Comparison of ENCODE assay signal across 9 cellular contexts in the genomic region with DNA sequence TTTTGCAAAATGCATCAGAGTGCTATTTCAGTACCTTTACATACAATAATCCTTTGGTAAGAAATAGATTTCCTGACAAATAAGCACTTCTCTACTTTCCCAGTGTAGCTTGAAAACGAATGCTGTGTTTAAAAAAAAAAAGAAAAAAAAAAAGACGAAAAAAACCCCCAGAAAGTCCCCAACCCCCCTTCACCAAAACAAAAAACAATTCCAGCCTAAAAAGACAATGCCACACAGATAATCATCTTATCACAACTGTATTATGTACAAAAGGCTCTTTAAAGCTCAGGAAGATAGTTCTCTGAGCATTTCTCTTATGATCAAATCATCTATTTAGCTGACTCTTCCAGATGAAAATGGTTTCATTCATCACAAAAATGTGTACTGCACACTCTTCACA. TPM values are rescaled to one million over a fixed set of nuclear protein-coding genes. Genes with fewer than 3 reads are reported as not detected.
DNase-seq lines count a peak whose midpoint lies in the region; ATAC-seq, FAIRE-seq and TF ChIP-seq lines count a peak whose summit lies in the region.
"Had no signal": no experiment of that assay in that cellular context is flagged by ENCODE, and none has a peak within 500 bp of the region (broad histone marks: within the 10 kb centered on the region; RNA-seq: fewer than 3 reads in every experiment).

No MANE protein-coding gene starts in this region.

- H3K79me1 ChIP-seq in mesendoderm (ENCODE audit: low read length), result no peaks in the 10 kb centered on the region

- TF ChIP-seq CTCF in bronchial epithelial cell (IDR thresholded peaks at IDR 0.05; ENCODE audit: insufficient read depth, low read length, severe bottlenecking) (no peak), type B pancreatic cell (conservative IDR thresholded peaks at IDR 0.05) (no peak), MM.1S (IDR thresholded peaks at IDR 0.05; ENCODE audit: low read length) (no peak)

- no peak for ATAC-seq in activated naive CD4-positive, alpha-beta T cell treated with anti-CD3 and anti-CD28 coated beads, Interleukin-2, amount 50 U/mL, for 72 hours
- ATAC-seq in GM19023 (IDR thresholded peaks at IDR 0.05; ENCODE audit: unreplicated experiment), result no peak

- H3K36me3 ChIP-seq in bronchial epithelial cell (ENCODE audit: control insufficient read depth, insufficient read depth, low read length) (peaks cover 1% of the 10 kb centered on the region), mesendoderm (ENCODE audit: control insufficient read depth, insufficient read depth, low read length) (no peaks in the 10 kb centered on the region), MM.1S (replicated peaks; ENCODE audit: insufficient read depth, low read length) (no peaks in the 10 kb centered on the region)

- FAIRE-seq in bronchial epithelial cell (lab: Jason Lieb, UNC), result no peak

- no peak overlapping the region for H4K8ac ChIP-seq in mesendoderm (ENCODE audit: low read depth, low read length)

- peak overlapping the region; percentile 87 for H3K9ac ChIP-seq in mesendoderm (ENCODE audit: low read length)
- H3K9ac ChIP-seq in MM.1S (ENCODE audit: low read length), result no peak overlapping the region

- H3F3A ChIP-seq in MM.1S (ENCODE audit: insufficient read depth, low read length), result no peaks in the 10 kb centered on the region

- no peak overlapping the region for H2AFZ ChIP-seq in MM.1S (ENCODE audit: low read length)

- peak overlapping the region; percentile 51 for H3K18ac ChIP-seq in mesendoderm (ENCODE audit: low read length)

- no peak overlapping the region for H2BK5ac ChIP-seq in mesendoderm (ENCODE audit: low read length)

- DNase-seq in activated naive CD4-positive, alpha-beta T cell treated with anti-CD3 and anti-CD28 coated beads, Interleukin-2, amount 50 U/mL, for 72 hours (ENCODE audit: low spot score in 2 of 2), result no peak
- DNase-seq in bronchial epithelial cell (ENCODE audit: low read depth), result no peak
- DNase-seq in mesendoderm, result no peak
- DNase-seq in type B pancreatic cell (ENCODE audit: extremely low spot score, unreplicated experiment), result no peak
- DNase-seq in SW480 (ENCODE audit: low spot score), result no peak
- DNase-seq in MM.1S, result no peak
- DNase-seq: NCI-H1105 had no signal

- no peaks in the 10 kb centered on the region for H4K20me1 ChIP-seq in MM.1S (ENCODE audit: insufficient read depth, low read length)

- H3K4me1 ChIP-seq in mesendoderm (ENCODE audit: control insufficient read depth, low read depth, low read length) (peaks cover 7% of the 10 kb centered on the region), MM.1S (ENCODE audit: low read length) (no peaks in the 10 kb centered on the region)

- no peak overlapping the region for H3K23ac ChIP-seq in mesendoderm (ENCODE audit: low read length)

- no peak overlapping the region for H4K5ac ChIP-seq in mesendoderm (ENCODE audit: low read length)

- no peak overlapping the region for H2BK120ac ChIP-seq in mesendoderm (ENCODE audit: low read depth, low read length)

- H3K9me2 ChIP-seq in MM.1S (replicated peaks; ENCODE audit: insufficient read depth, low read length), result no peaks in the 10 kb centered on the region

- H3K4me2 ChIP-seq in mesendoderm (ENCODE audit: low read length), result peak overlapping the region; percentile 55
- H3K4me2 ChIP-seq in MM.1S (ENCODE audit: low read depth, low read length), result no peak overlapping the region

- H3K27me3 ChIP-seq in bronchial epithelial cell (ENCODE audit: control insufficient read depth, insufficient read depth, low read length) (no peaks in the 10 kb centered on the region), mesendoderm (ENCODE audit: insufficient read depth, low read length, poor library complexity) (no peaks in the 10 kb centered on the region), MM.1S (replicated peaks; ENCODE audit: insufficient read depth, low read length) (no peaks in the 10 kb centered on the region)

- H2BK15ac ChIP-seq in mesendoderm (replicated peaks; ENCODE audit: low read depth), result no peak overlapping the region

- no peak overlapping the region for H2AK5ac ChIP-seq in mesendoderm (ENCODE audit: low read length)

- H3K4ac ChIP-seq in mesendoderm (ENCODE audit: low read depth, low read length), result no peak overlapping the region

- no peaks in the 10 kb centered on the region for H3K9me3 ChIP-seq in MM.1S (replicated peaks; ENCODE audit: insufficient read depth, low read length)

- H3K9me3 Mint-ChIP-seq in activated naive CD4-positive, alpha-beta T cell treated with anti-CD3 and anti-CD28 coated beads, Interleukin-2, amount 50 U/mL, for 24 hours, result no peaks in the 10 kb centered on the region
- H3K9me3 Mint-ChIP-seq in activated naive CD4-positive, alpha-beta T cell treated with anti-CD3 and anti-CD28 coated beads, Interleukin-2, amount 50 U/mL, for 72 hours, result no peaks in the 10 kb centered on the region
- no peaks in the 10 kb centered on the region for H3K9me3 Mint-ChIP-seq in type B pancreatic cell

- peak overlapping the region; percentile 71 for H3K4me3 ChIP-seq in bronchial epithelial cell (ENCODE audit: low read depth, low read length)
- peak overlapping the region; percentile 75 for H3K4me3 ChIP-seq in mesendoderm (ENCODE audit: low read length)
- H3K4me3 ChIP-seq in MM.1S (ENCODE audit: low read length), result no peak overlapping the region

- H3K56ac ChIP-seq in mesendoderm (ENCODE audit: low read length), result peak overlapping the region; percentile 94

- H3K4me3 Mint-ChIP-seq in activated naive CD4-positive, alpha-beta T cell treated with anti-CD3 and anti-CD28 coated beads, Interleukin-2, amount 50 U/mL, for 24 hours, result peak overlapping the region; percentile 88
- peak overlapping the region; percentile 95 for H3K4me3 Mint-ChIP-seq in type B pancreatic cell

- peaks cover 45% of the 10 kb centered on the region for H3K27me3 Mint-ChIP-seq in activated naive CD4-positive, alpha-beta T cell treated with anti-CD3 and anti-CD28 coated beads, Interleukin-2, amount 50 U/mL, for 24 hours
- peaks cover 9% of the 10 kb centered on the region for H3K27me3 Mint-ChIP-seq in type B pancreatic cell

- no peak overlapping the region for H3K27ac ChIP-seq in mesendoderm (ENCODE audit: low read depth, low read length)
- H3K27ac ChIP-seq in MM.1S (ENCODE audit: low read length), result no peak overlapping the region

- no peaks in the 10 kb centered on the region for H3K36me3 Mint-ChIP-seq in activated naive CD4-positive, alpha-beta T cell treated with anti-CD3 and anti-CD28 coated beads, Interleukin-2, amount 50 U/mL, for 24 hours
- H3K36me3 Mint-ChIP-seq in activated naive CD4-positive, alpha-beta T cell treated with anti-CD3 and anti-CD28 coated beads, Interleukin-2, amount 50 U/mL, for 72 hours, result peaks cover 8 to 13% of the 10 kb centered on the region in 2 donors
- H3K36me3 Mint-ChIP-seq in type B pancreatic cell, result peaks cover 24% of the 10 kb centered on the region

- WGBS in mesendoderm (ENCODE audit: extremely low coverage, insufficient coverage, low lambda C conversion rate), result no CpG with 5 or more reads among the region's 2 CpGs

- H3K4me1 Mint-ChIP-seq in activated naive CD4-positive, alpha-beta T cell treated with anti-CD3 and anti-CD28 coated beads, Interleukin-2, amount 50 U/mL, for 24 hours, result peaks cover 20% of the 10 kb centered on the region
- H3K4me1 Mint-ChIP-seq in type B pancreatic cell (ENCODE audit: unreplicated experiment), result peaks cover 33% of the 10 kb centered on the region

- peak overlapping the region; percentile 53 for H3K27ac Mint-ChIP-seq in activated naive CD4-positive, alpha-beta T cell treated with anti-CD3 and anti-CD28 coated beads, Interleukin-2, amount 50 U/mL, for 24 hours
- H3K27ac Mint-ChIP-seq in activated naive CD4-positive, alpha-beta T cell treated with anti-CD3 and anti-CD28 coated beads, Interleukin-2, amount 50 U/mL, for 72 hours, result no peak overlapping the region
- H3K27ac Mint-ChIP-seq in type B pancreatic cell, result peak overlapping the region; percentile 96

- H3K79me2 ChIP-seq in mesendoderm (ENCODE audit: control insufficient read depth, insufficient read depth, low read length) (peaks cover 62% of the 10 kb centered on the region), MM.1S (ENCODE audit: low read length) (no peaks in the 10 kb centered on the region)

RNA-seq across cellular contexts. Expression of a gene that starts 1.6 kb away (rescaled TPM):
- total RNA-seq in activated naive CD4-positive, alpha-beta T cell treated with anti-CD3 and anti-CD28 coated beads, Interleukin-2, amount 50 U/mL, for 72 hours, result 1 to 10 TPM; 1.0 to 1.8 TPM
- total RNA-seq in bronchial epithelial cell (13.8 and 24.0 TPM in 2 replicates), type B pancreatic cell (ENCODE audit: low replicate concordance) (25.6 and 82.5 TPM in 2 replicates)
- polyA plus RNA-seq in mesendoderm (2013, experiment 1 of 2), result 214 TPM
- 220 TPM for polyA plus RNA-seq in mesendoderm (2013, experiment 2 of 2)

Comparison
In these comparisons a context has a peak if more than half of its experiments do, and no peak if none do; other contexts are left out.
1. H3K27ac Mint-ChIP-seq: peak in activated naive CD4-positive, alpha-beta T cell treated with anti-CD3 and anti-CD28 coated beads, Interleukin-2, amount 50 U/mL, for 24 hours (single experiment) and type B pancreatic cell (single experiment); none in activated naive CD4-positive, alpha-beta T cell treated with anti-CD3 and anti-CD28 coated beads, Interleukin-2, amount 50 U/mL, for 72 hours (0 of 2).